ENCODE assay signal across 21 cellular contexts in genomic region chr12:48123169-48123568, GRCh38. TPM values are rescaled to one million over a fixed set of nuclear protein-coding genes. Genes with fewer than 3 reads are reported as not detected.
A peak's percentile ranks its signal among the peaks of the same experiment; 100 is the strongest.
DNase-seq lines count a peak whose midpoint lies in the region; ATAC-seq, FAIRE-seq and TF ChIP-seq lines count a peak whose summit lies in the region.
"Had no signal": no experiment of that assay in that cellular context is flagged by ENCODE, and none has a peak within 500 bp of the region (broad histone marks: within the 10 kb centered on the region; RNA-seq: fewer than 3 reads in every experiment).

No MANE protein-coding gene starts in this region.

- ATAC-seq in Right ventricle myocardium inferior (no peak), right lobe of liver (peak; percentile 38 to 65 (median 56)), psoas muscle (no peak)
- ATAC-seq: GM12878 had no signal

- no peak for TF ChIP-seq CTCF in left ventricle myocardium inferior (IDR thresholded peaks at IDR 0.05; ENCODE audit: borderline replicate concordance)
- TF ChIP-seq CTCF in right lobe of liver (IDR thresholded peaks at IDR 0.05), result no peak
- no peak for TF ChIP-seq CTCF in psoas muscle (IDR thresholded peaks at IDR 0.05)

- H3K36me3 ChIP-seq in left ventricle myocardium inferior (peaks cover 39% of the 10 kb centered on the region), right lobe of liver (no peaks in the 10 kb centered on the region), psoas muscle (ENCODE audit: insufficient read depth in 1 of 2, low read depth in 1 of 2) (peaks cover 3 to 40% of the 10 kb centered on the region in 2 donors)

- 26% methylated on average over 4 of the region's 4 CpGs for WGBS in right lobe of liver (ENCODE audit: insufficient coverage, low coverage, low lambda C conversion rate, missing lambda C conversion rate)
- 53 to 75% (median 61%) methylated on average over 4 of the region's 4 CpGs for WGBS in psoas muscle, 3 donors

- FAIRE-seq in GM12891 (lab: Jason Lieb, UNC), result no peak
- FAIRE-seq: GM12878, GM19239 had no signal

- H3K27ac ChIP-seq in left ventricle myocardium inferior (replicated peaks) (peak overlapping the region; percentile 93), right lobe of liver (no peak overlapping the region), psoas muscle (peak overlapping the region; percentile 87)
- H3K27ac ChIP-seq: GM23248 had no signal

- H3K9me3 ChIP-seq in left ventricle myocardium inferior (replicated peaks) (no peaks in the 10 kb centered on the region), right lobe of liver (no peaks in the 10 kb centered on the region), psoas muscle (no peaks in the 10 kb centered on the region)
- H3K9me3 ChIP-seq: BE2C, HAP-1 had no signal

- H3K27me3 ChIP-seq in left ventricle myocardium inferior (ENCODE audit: low read depth), result no peaks in the 10 kb centered on the region
- H3K27me3 ChIP-seq in right lobe of liver, result no peaks in the 10 kb centered on the region
- H3K27me3 ChIP-seq in psoas muscle (ENCODE audit: insufficient read depth in 3 of 3, low read length in 2 of 3), result no peaks in the 10 kb centered on the region

- TF ChIP-seq POLR2A in right lobe of liver (IDR thresholded peaks at IDR 0.05) (no peak), GM12891 (IDR thresholded peaks at IDR 0.05; ENCODE audit: low read depth, low read length) (no peak)

- peak overlapping the region; percentile 82 for H3K4me3 ChIP-seq in left ventricle myocardium inferior
- H3K4me3 ChIP-seq in right lobe of liver, result no peak overlapping the region
- peak overlapping the region; percentile 75 for H3K4me3 ChIP-seq in psoas muscle
- H3K4me3 ChIP-seq: GM12878, GM23248, HAP-1 had no signal

- H3K4me1 ChIP-seq in left ventricle myocardium inferior (peaks cover 66% of the 10 kb centered on the region), right lobe of liver (peaks cover 0 to 8% (median 0%) of the 10 kb centered on the region in 4 donors), psoas muscle (peaks cover 21% of the 10 kb centered on the region)
- H3K4me1 ChIP-seq: BE2C had no signal

- DNase-seq in left ventricle myocardium inferior (no peak), Right ventricle myocardium inferior (ENCODE audit: missing footprints) (no peak), right lobe of liver (no peak), psoas muscle (no peak), AG08396 (ENCODE audit: low spot score) (no peak), SKM-1 treated with dmso at 0.1 percent for 144 hours (lab: John Stamatoyannopoulos, UW; ENCODE audit: unreplicated experiment) (no peak), GM12891 (ENCODE audit: insufficient read length, low spot score) (no peak)
- DNase-seq: BE2C; C1 segment of cervical spinal cord; CD4-positive, CD25-positive, alpha-beta regulatory T cell; CD8-positive, alpha-beta memory T cell; COR-L47; DMS 273 treated with DMSO at 0.1 percent for 48 hours; DMS53; DND-41; EL; GM23248; IMR-90 had no signal

- intact Hi-C loops in left ventricle myocardium inferior (cut with micrococcal nuclease), result no loop called here
- intact Hi-C loops in Right ventricle myocardium inferior (cut with DNase I), result no loop called here
- intact Hi-C loops in right lobe of liver (cut with DNase I), result no loop called here
- intact Hi-C loops in psoas muscle (cut with DNase I), result no loop called here

TF ChIP-seq in GM12891, 5 proteins besides CTCF, POLR2A, EP300 and RAD21:
- no peak for TF ChIP-seq POU2F2 (IDR thresholded peaks at IDR 0.05; ENCODE audit: low read depth, low read length)
- TF ChIP-seq PAX5 (IDR thresholded peaks at IDR 0.05; ENCODE audit: insufficient read depth, low read length, severe bottlenecking), result no peak
- no peak for TF ChIP-seq TAF1 (IDR thresholded peaks at IDR 0.05; ENCODE audit: low read depth, low read length)
- TF ChIP-seq POLR2AphosphoS5 (IDR thresholded peaks at IDR 0.05; ENCODE audit: low read depth, low read length), result no peak
- TF ChIP-seq SPI1 (IDR thresholded peaks at IDR 0.05; ENCODE audit: low read depth, low read length), result no peak

RNA-seq across cellular contexts. Expression of gene PFKM, which starts 4.0 kb away (rescaled TPM):
- total RNA-seq in left ventricle myocardium inferior (671 TPM), Right ventricle myocardium inferior (637 TPM), right lobe of liver (1 to 10 TPM; 4.6 to 8.9 (median 7.8) TPM), psoas muscle (1,000 to 10,000 TPM in 1 of 4 donors, 100 to 1,000 TPM in 3; 618 to 1,283 (median 817) TPM)
- polyA plus RNA-seq in psoas muscle, result 100 to 1,000 TPM in 2 of 3 donors, 10 to 100 TPM in 1; 65.1 to 529 (median 344) TPM
- polyA plus RNA-seq in GM12891 (2012; ENCODE audit: low read depth, missing spikeins), result 63.7 TPM

RNA-seq across cellular contexts. Expression of gene SENP1, which starts 17.3 kb away (rescaled TPM):
- 5.3 TPM for total RNA-seq in left ventricle myocardium inferior
- 7.7 TPM for total RNA-seq in Right ventricle myocardium inferior
- 1 to 10 TPM; 3.6 to 6.5 (median 5.1) TPM for total RNA-seq in right lobe of liver
- total RNA-seq in psoas muscle, result 10 to 100 TPM in 1 of 4 donors, 1 to 10 TPM in 3; 6.3 to 10.2 (median 8.0) TPM
- polyA plus RNA-seq in psoas muscle, result 1 to 10 TPM; 3.2 to 6.2 (median 3.3) TPM
- 9.4 TPM for polyA plus RNA-seq in GM12891 (2012; ENCODE audit: low read depth, missing spikeins)

RNA-seq across cellular contexts. Expression of gene ASB8, which starts 34.1 kb away (rescaled TPM):
- total RNA-seq in left ventricle myocardium inferior (80.3 TPM), Right ventricle myocardium inferior (80.7 TPM), right lobe of liver (10 to 100 TPM; 17.7 to 29.3 (median 21.6) TPM), psoas muscle (100 to 1,000 TPM; 158 to 477 (median 228) TPM)
- polyA plus RNA-seq in psoas muscle, result 100 to 1,000 TPM in 2 of 3 donors, 10 to 100 TPM in 1; 49.3 to 206 (median 155) TPM
- polyA plus RNA-seq in GM12891 (2012; ENCODE audit: low read depth, missing spikeins), result 17.0 TPM

Comparison
In these comparisons a context has a peak if more than half of its experiments do, and no peak if none do; other contexts are left out.
1. H3K27ac ChIP-seq: peak in left ventricle myocardium inferior (single experiment) and psoas muscle (single experiment); none in right lobe of liver (0 of 3).
2. H3K4me3 ChIP-seq: peak in left ventricle myocardium inferior (single experiment) and psoas muscle (single experiment); none in right lobe of liver (0 of 3).
3. ATAC-seq: peak in right lobe of liver (4 of 4); none in Right ventricle myocardium inferior (single experiment) and psoas muscle (0 of 4).
4. RNA of gene PFKM, which starts 4.0 kb away (total RNA-seq): 618 to 1,283 TPM in psoas muscle, 671 TPM in left ventricle myocardium inferior (single experiment) and 637 TPM in Right ventricle myocardium inferior (single experiment); 4.6 to 8.9 TPM in right lobe of liver; every median in the first group is over 10 times any median in the second.